Comparison of ENCODE assay signal across 16 cellular contexts in genomic region chr1:74396942-74397341, GRCh38.
A peak's percentile ranks its signal among the peaks of the same experiment; 100 is the strongest.
DNase-seq lines count a peak whose midpoint lies in the region; ATAC-seq and TF ChIP-seq lines count a peak whose summit lies in the region.
"Had no signal": no experiment of that assay in that cellular context is flagged by ENCODE, and none has a peak within 500 bp of the region (broad histone marks: within the 10 kb centered on the region; RNA-seq: fewer than 3 reads in every experiment).

No MANE protein-coding gene starts in this region.

- BruUV-seq in IMR-90 (replicated peaks; lab: Mats Ljungman, UMichigan) = no TSS peak

- CTCF ChIA-PET in IMR-90 (lab: Yijun Ruan, JAX) = no interaction called here

- dilution Hi-C loops in IMR-90 (cut with HindIII; ENCODE audit: low sequenced_read_pairs, unreplicated experiment) = no loop called here

- H3K4me1 ChIP-seq in IMR-90 (ENCODE audit: control insufficient read depth, insufficient read depth, low read length) (peaks cover 9% of the 10 kb centered on the region), left ventricle myocardium inferior (peaks cover 55% of the 10 kb centered on the region), upper lobe of right lung (no peaks in the 10 kb centered on the region)

- TF ChIP-seq CTCF in IMR-90 (conservative IDR thresholded peaks at IDR 0.05; ENCODE audit: low read depth, low read length) (no peak), left ventricle myocardium inferior (IDR thresholded peaks at IDR 0.05; ENCODE audit: borderline replicate concordance) (no peak), upper lobe of right lung (IDR thresholded peaks at IDR 0.05) (no peak)

- H2BK5ac ChIP-seq in IMR-90 (ENCODE audit: low read depth, low read length, poor library complexity, severe bottlenecking) = peak overlapping the region; percentile 50

- H2BK15ac ChIP-seq in IMR-90 (ENCODE audit: low read depth, low read length) = no peak overlapping the region

- intact Hi-C loops in IMR-90 (cut with micrococcal nuclease) = no loop called here
- intact Hi-C loops in left ventricle myocardium inferior (cut with micrococcal nuclease) = no loop called here
- intact Hi-C loops in upper lobe of right lung (cut with DNase I) = no loop called here

- no peaks in the 10 kb centered on the region for H3K9me1 ChIP-seq in IMR-90 (ENCODE audit: insufficient read depth, low read length)

- H3K9me3 ChIP-seq in IMR-90 (ENCODE audit: control insufficient read depth, insufficient read depth, low read length) (no peaks in the 10 kb centered on the region), left ventricle myocardium inferior (replicated peaks) (no peaks in the 10 kb centered on the region), upper lobe of right lung (no peaks in the 10 kb centered on the region)

- H3K56ac ChIP-seq in IMR-90 (ENCODE audit: extremely low read depth, insufficient read depth, low read length) = no peak overlapping the region

- H2AK9ac ChIP-seq in IMR-90 (replicated peaks; ENCODE audit: low read depth, low read length, poor library complexity) = no peak overlapping the region

- WGBS in IMR-90 (ENCODE audit: extremely low coverage in 2 of 2, insufficient read length in 1 of 2), 2 experiments = 10% methylated on average over 3 of the region's 4 CpGs; no CpG with 5 or more reads in 1 of the 2 experiments

- H3K4me3 ChIP-seq in IMR-90 (ENCODE audit: insufficient read depth, low read depth, low read length) = no peak overlapping the region
- no peak overlapping the region for H3K4me3 ChIP-seq in left ventricle myocardium inferior
- H3K4me3 ChIP-seq in upper lobe of right lung = no peak overlapping the region

- no peak overlapping the region; the same call in none of the 2 replicates for H3K4ac ChIP-seq in IMR-90 (ENCODE audit: low read depth, low read length)

- H4K5ac ChIP-seq in IMR-90 (ENCODE audit: low read depth, low read length) = peak overlapping the region; percentile 78; the same call in 1 of the 2 replicates

- no peaks in the 10 kb centered on the region for H3K79me1 ChIP-seq in IMR-90 (ENCODE audit: low read depth in 1 of 2, low read length in 2 of 2)

- TF ChIP-seq POLR2A in IMR-90 (IDR thresholded peaks at IDR 0.05; ENCODE audit: low read depth, low read length) = no peak

- peak overlapping the region; percentile 40 for H2AFZ ChIP-seq in IMR-90 (replicated peaks; ENCODE audit: low read length, poor library complexity)

- peak overlapping the region; percentile 41; the same call in 1 of the 2 replicates for H2BK120ac ChIP-seq in IMR-90 (ENCODE audit: low read depth, low read length)

- no peak overlapping the region for H2AK5ac ChIP-seq in IMR-90 (ENCODE audit: low read depth, low read length)

- POLR2A ChIA-PET in IMR-90 (lab: Charles Lee; ENCODE audit: unreplicated experiment) = interaction anchor here (0.8 kb wide), 1 partner anchor 157 kb away, joined by 3 read pairs; no protein-coding TSS in a partner anchor

- H3K9ac ChIP-seq in IMR-90 (ENCODE audit: low read depth, low read length) = peak overlapping the region; percentile 31; the same call in 1 of the 2 replicates

- H4K91ac ChIP-seq in IMR-90 (ENCODE audit: insufficient read depth, low read depth, low read length) = peak overlapping the region; percentile 8; the same call in 1 of the 2 replicates

- H3K36me3 ChIP-seq in IMR-90 (ENCODE audit: control insufficient read depth, insufficient read depth, low read length) (no peaks in the 10 kb centered on the region), left ventricle myocardium inferior (no peaks in the 10 kb centered on the region), upper lobe of right lung (no peaks in the 10 kb centered on the region)

- H3K18ac ChIP-seq in IMR-90 (ENCODE audit: low read depth, low read length) = peak overlapping the region; percentile 64; the same call in 1 of the 2 replicates

- H3K23ac ChIP-seq in IMR-90 (ENCODE audit: low read depth, low read length) = no peak overlapping the region

- in situ Hi-C loops in IMR-90 (cut with MboI; ENCODE audit: low sequenced_read_pairs) = no loop called here

- no peak overlapping the region for H3K14ac ChIP-seq in IMR-90 (replicated peaks; ENCODE audit: low read depth, low read length)

- peak overlapping the region; percentile 51 for H3K4me2 ChIP-seq in IMR-90 (ENCODE audit: low read depth, low read length)

- no peaks in the 10 kb centered on the region for H3K27me3 ChIP-seq in IMR-90 (ENCODE audit: control insufficient read depth, insufficient read depth, low read length)
- H3K27me3 ChIP-seq in left ventricle myocardium inferior (ENCODE audit: low read depth) = no peaks in the 10 kb centered on the region
- no peaks in the 10 kb centered on the region for H3K27me3 ChIP-seq in upper lobe of right lung

- H4K8ac ChIP-seq in IMR-90 (ENCODE audit: low read depth in 2 of 2, low read length in 2 of 2) = peak overlapping the region; percentile 0 to 70; a peak in 2 of 4 replicates

- ATAC-seq in IMR-90 (ENCODE audit: low read depth) = peak; percentile 73
- peak; percentile 24 for ATAC-seq in upper lobe of right lung
- ATAC-seq: esophagus mucosa had no signal

- H4K20me1 ChIP-seq in IMR-90 (ENCODE audit: insufficient read depth, low read length) = no peaks in the 10 kb centered on the region

- peak; percentile 2 for DNase-seq in SIG-M5 treated with dmso at 0.1 percent for 504 hours (lab: John Stamatoyannopoulos, UW; ENCODE audit: unreplicated experiment)
- no peak for DNase-seq in SIG-M5 (lab: John Stamatoyannopoulos, UW)
- DNase-seq in IMR-90 = peak; percentile 38
- DNase-seq in left ventricle myocardium inferior = peak; percentile 36
- no peak for DNase-seq in upper lobe of right lung
- no peak for DNase-seq in NCI-H1694 treated with DMSO at 0.1 percent for 48 hours (lab: John Stamatoyannopoulos, UW)
- no peak for DNase-seq in AG20443 (ENCODE audit: low spot score)
- no peak for DNase-seq in H4 (ENCODE audit: low spot score)
- DNase-seq: activated CD4-positive, CD25-positive, alpha-beta regulatory T cell; immature natural killer cell; MM.1S; NCI-H510A; SHP77; stimulated activated naive CD4-positive, alpha-beta T cell had no signal

- no peak overlapping the region for H2BK20ac ChIP-seq in IMR-90 (ENCODE audit: low read depth, low read length)

- TF ChIP-seq RAD21 in IMR-90 (IDR thresholded peaks at IDR 0.05; ENCODE audit: low read length) = no peak

- H3K27ac ChIP-seq in IMR-90 (ENCODE audit: insufficient read depth, low read length) = no peak overlapping the region
- H3K27ac ChIP-seq in left ventricle myocardium inferior (replicated peaks) = peak overlapping the region; percentile 87
- peak overlapping the region; percentile 39 for H3K27ac ChIP-seq in upper lobe of right lung
- H3K27ac ChIP-seq: HL-60 had no signal

TF ChIP-seq in IMR-90, 13 proteins besides CTCF, POLR2A, EP300 and RAD21:
- TF ChIP-seq CHD1 (IDR thresholded peaks at IDR 0.05; ENCODE audit: low read depth, low read length) = no peak
- TF ChIP-seq RFX5 (IDR thresholded peaks at IDR 0.05; ENCODE audit: low read depth, low read length) = no peak
- TF ChIP-seq MAFK (IDR thresholded peaks at IDR 0.05; ENCODE audit: low read depth, low read length) = no peak
- TF ChIP-seq USF2 (IDR thresholded peaks at IDR 0.05; ENCODE audit: low read depth, low read length) = no peak
- no peak for TF ChIP-seq MAZ (IDR thresholded peaks at IDR 0.05; ENCODE audit: borderline replicate concordance, low read depth, low read length)
- TF ChIP-seq BHLHE40 (IDR thresholded peaks at IDR 0.05; ENCODE audit: low read depth, low read length) = no peak
- TF ChIP-seq CEBPB (IDR thresholded peaks at IDR 0.05; ENCODE audit: low read depth, low read length) = no peak
- no peak for TF ChIP-seq RCOR1 (IDR thresholded peaks at IDR 0.05; ENCODE audit: insufficient replicate concordance, low read length)
- TF ChIP-seq, protein P1, sequence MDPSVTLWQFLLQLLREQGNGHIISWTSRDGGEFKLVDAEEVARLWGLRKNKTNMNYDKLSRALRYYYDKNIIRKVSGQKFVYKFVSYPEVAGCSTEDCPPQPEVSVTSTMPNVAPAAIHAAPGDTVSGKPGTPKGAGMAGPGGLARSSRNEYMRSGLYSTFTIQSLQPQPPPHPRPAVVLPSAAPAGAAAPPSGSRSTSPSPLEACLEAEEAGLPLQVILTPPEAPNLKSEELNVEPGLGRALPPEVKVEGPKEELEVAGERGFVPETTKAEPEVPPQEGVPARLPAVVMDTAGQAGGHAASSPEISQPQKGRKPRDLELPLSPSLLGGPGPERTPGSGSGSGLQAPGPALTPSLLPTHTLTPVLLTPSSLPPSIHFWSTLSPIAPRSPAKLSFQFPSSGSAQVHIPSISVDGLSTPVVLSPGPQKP (IDR thresholded peaks at IDR 0.05; ENCODE audit: borderline replicate concordance, low read depth, low read length) = no peak
- no peak for TF ChIP-seq FOS (IDR thresholded peaks at IDR 0.05; ENCODE audit: low read depth, low read length)
- no peak for TF ChIP-seq NFE2L2 (IDR thresholded peaks at IDR 0.05; ENCODE audit: low read depth, low read length)
- no peak for TF ChIP-seq SMC3 (IDR thresholded peaks at IDR 0.05; ENCODE audit: low read depth, low read length)
- TF ChIP-seq MXI1 (IDR thresholded peaks at IDR 0.05; ENCODE audit: borderline replicate concordance, low read depth, low read length) = no peak

Comparison
In these comparisons a context has a peak if more than half of its experiments do, and no peak if none do; other contexts are left out.
1. DNase-seq: peak in SIG-M5 treated with dmso at 0.1 percent for 504 hours (single experiment), IMR-90 (single experiment) and left ventricle myocardium inferior (single experiment); none in SIG-M5 (single experiment), upper lobe of right lung (single experiment), NCI-H1694 treated with DMSO at 0.1 percent for 48 hours (single experiment), AG20443 (single experiment) and H4 (single experiment).